Comparison of ENCODE assay signal across 8 cellular contexts in genomic region chr18:5895300-5895885, GRCh38. TPM values are rescaled to one million over a fixed set of nuclear protein-coding genes. Genes with fewer than 3 reads are reported as not detected.
A peak's percentile ranks its signal among the peaks of the same experiment; 100 is the strongest.
DNase-seq lines count a peak whose midpoint lies in the region; ATAC-seq lines count a peak whose summit lies in the region.

TMEM200C (minus strand) TSS chr18:5895522; CDS start chr18:5892063, 3,459 bp downstream.

- peak within 1 kb of the TSS; percentile 41 to 69 (median 51) for H3K4me3 Mint-ChIP-seq in T-cell

- H3K4me1 Mint-ChIP-seq in T-cell, result peaks cover 11 to 12% (median 12%) of the 10 kb centered on the region in 3 donors

- H3K27me3 ChIP-seq in ACC112 (ENCODE audit: insufficient read depth, low read length), result peaks cover 84% of the 10 kb centered on the region

- POLR2A ChIA-PET in T-cell (lab: Charles Lee), result no interaction called here

- H3K9me3 Mint-ChIP-seq in T-cell, result no peaks in the 10 kb centered on the region

- H3K27ac Mint-ChIP-seq in T-cell, result peak within 1 kb of the TSS in 1 of 2 donors; percentile 40

- H2AFZ ChIP-seq in ACC112 (ENCODE audit: low read length, unreplicated experiment), result peak within 1 kb of the TSS; percentile 25

- DNase-seq in T-cell, result no peak
- peak; percentile 16 for DNase-seq in hepatic stellate cell (ENCODE audit: low spot score)
- DNase-seq in skeletal muscle cell (ENCODE audit: low read depth), result no peak
- DNase-seq in cortex of kidney (lab: John Stamatoyannopoulos, UW), result no peak
- DNase-seq in GM19238 (ENCODE audit: insufficient read length, low spot score), result no peak

- H3K4me3 ChIP-seq in ACC112 (ENCODE audit: low read depth, low read length) (peak within 1 kb of the TSS; percentile 37; the same call in 1 of the 2 replicates), skeletal muscle cell (ENCODE audit: low read depth, low read length) (peak within 1 kb of the TSS; percentile 42)

- H3K27me3 Mint-ChIP-seq in T-cell, result peaks cover 65 to 72% of the 10 kb centered on the region in 2 donors

- H3K36me3 Mint-ChIP-seq in T-cell, result no peaks in the 10 kb centered on the region

- no peaks in the 10 kb centered on the region for H3K4me1 ChIP-seq in ACC112 (ENCODE audit: control insufficient read depth, insufficient read depth, low read length, unreplicated experiment)

- CTCF ChIA-PET in T-cell (lab: Charles Lee), result no interaction called here

- no peaks in the 10 kb centered on the region for H3K36me3 ChIP-seq in ACC112 (ENCODE audit: insufficient read depth, low read length)

- ATAC-seq in GM18909 (IDR thresholded peaks at IDR 0.05; ENCODE audit: poor library complexity, unreplicated experiment), result peak; percentile 41
- no peak for ATAC-seq in T-cell (replicated peaks in 1 of 4)
- ATAC-seq in GM18520 (IDR thresholded peaks at IDR 0.05; ENCODE audit: unreplicated experiment), result no peak

- H3K79me2 ChIP-seq in ACC112 (ENCODE audit: control insufficient read depth, insufficient read depth, low read length, unreplicated experiment), result no peaks in the 10 kb centered on the region

- no peak within 1 kb of the TSS for H3K27ac ChIP-seq in ACC112 (ENCODE audit: low read depth, low read length)

RNA-seq across cellular contexts. Expression of gene TMEM200C, which starts in this region (rescaled TPM):
- total RNA-seq in T-cell, result not detected
